Comparison of ENCODE assay signal across 14 cellular contexts in genomic region chr11:44957051-44957515, GRCh38. TPM values are rescaled to one million over a fixed set of nuclear protein-coding genes. Genes with fewer than 3 reads are reported as not detected.
A peak's percentile ranks its signal among the peaks of the same experiment; 100 is the strongest.
DNase-seq lines count a peak whose midpoint lies in the region; ATAC-seq and TF ChIP-seq lines count a peak whose summit lies in the region.
"Had no signal": no experiment of that assay in that cellular context is flagged by ENCODE, and none has a peak within 500 bp of the region (broad histone marks: within the 10 kb centered on the region; RNA-seq: fewer than 3 reads in every experiment).

No MANE protein-coding gene starts in this region.

- no peaks in the 10 kb centered on the region for H3K79me2 ChIP-seq in H9 (ENCODE audit: insufficient read depth, low read length)

- no CpG with 5 or more reads among the region's 35 CpGs for WGBS in H9 (ENCODE audit: extremely low coverage, insufficient read length, low lambda C conversion rate)

- no peak overlapping the region for H2BK120ac ChIP-seq in H9 (ENCODE audit: low read depth, low read length, poor library complexity, severe bottlenecking)

- peaks cover 18% of the 10 kb centered on the region for H3K4me1 ChIP-seq in H9 (ENCODE audit: insufficient read depth, low read length)

- no peak overlapping the region for H4K5ac ChIP-seq in H9 (ENCODE audit: insufficient read length, low read depth, low read length)

- H3K4me3 ChIP-seq in foreskin fibroblast (ENCODE audit: low read depth in 1 of 2, low read length in 2 of 2): no peak overlapping the region
- H3K4me3 ChIP-seq: spleen had no signal

- no peaks in the 10 kb centered on the region for H3K27me3 ChIP-seq in H9 (ENCODE audit: insufficient read depth, low read length)
- H3K27me3 ChIP-seq: spleen had no signal

- H2BK5ac ChIP-seq in H9 (ENCODE audit: insufficient read length, low read length): no peak overlapping the region

- no peak overlapping the region for H3K27ac ChIP-seq in H9 (ENCODE audit: insufficient read length, low read depth, low read length)

- no peak overlapping the region for H2BK20ac ChIP-seq in H9 (ENCODE audit: low read depth, low read length, poor library complexity, severe bottlenecking)

- H2AFZ ChIP-seq in H9 (ENCODE audit: low read length): no peak overlapping the region

- H3K56ac ChIP-seq in H9 (ENCODE audit: insufficient read length, low read depth, low read length): no peak overlapping the region

- intact Hi-C loops in left ventricle myocardium superior (cut with micrococcal nuclease): no loop called here
- intact Hi-C loops in natural killer cell (cut with micrococcal nuclease): no loop called here

- no peak overlapping the region for H2AK5ac ChIP-seq in H9 (ENCODE audit: insufficient read length, low read length)

- H3K23me2 ChIP-seq in H9 (ENCODE audit: insufficient read length, low read depth, low read length, poor library complexity, severe bottlenecking): peaks cover 2% of the 10 kb centered on the region

- DNase-seq in H9: no peak
- DNase-seq in NCI-H2227 (lab: John Stamatoyannopoulos, UW; ENCODE audit: unreplicated experiment): peak; percentile 68
- peak; percentile 65 for DNase-seq in left ventricle myocardium superior
- DNase-seq in neural crest cell (ENCODE audit: low read depth, low spot score): peak; percentile 38
- DNase-seq in NCI-H187 treated with DMSO at 0.1 percent for 48 hours (lab: John Stamatoyannopoulos, UW): no peak
- DNase-seq in natural killer cell: no peak
- no peak for DNase-seq in foreskin fibroblast
- DNase-seq: activated CD4-positive, alpha-beta T cell treated with anti-CD3 and anti-CD28 coated beads, Interleukin-2, amount 50 U/mL, for 1 hour; activated T-cell treated with anti-CD3 and anti-CD28 coated beads, Interleukin-2, amount 50 U/mL, for 48 hours; GOT3; naive thymus-derived CD8-positive, alpha-beta T cell; spleen had no signal

- H2BK12ac ChIP-seq in H9 (ENCODE audit: insufficient read length, low read depth, low read length): no peak overlapping the region

- H3K4ac ChIP-seq in H9 (ENCODE audit: low read depth, low read length): no peak overlapping the region

- H3K9me3 Mint-ChIP-seq in H9 (no peaks in the 10 kb centered on the region; a peak in 1 of 5 replicates), neural crest cell (no peaks in the 10 kb centered on the region), natural killer cell (no peaks in the 10 kb centered on the region)
- H3K9me3 Mint-ChIP-seq: naive thymus-derived CD8-positive, alpha-beta T cell; T-helper 2 cell treated with Interferon-gamma antibody and Interleukin-4, amounts not matched to agents 5 μg/mL and 100 μg/mL, for 36 hours had no signal

- H3T11ph ChIP-seq in H9 (ENCODE audit: low read length): no peak overlapping the region

- H3K4me3 Mint-ChIP-seq in H9 (peak overlapping the region; percentile 47 to 66), neural crest cell (peak overlapping the region; percentile 74), natural killer cell (no peak overlapping the region)
- H3K4me3 Mint-ChIP-seq: naive thymus-derived CD8-positive, alpha-beta T cell; T-helper 2 cell treated with Interferon-gamma antibody and Interleukin-4, amounts not matched to agents 5 μg/mL and 100 μg/mL, for 36 hours had no signal

- H3K14ac ChIP-seq in H9 (ENCODE audit: insufficient read depth, low read length): no peak overlapping the region

- H3K79me1 ChIP-seq in H9 (ENCODE audit: insufficient read depth, low read depth, low read length, poor library complexity, severe bottlenecking): no peaks in the 10 kb centered on the region

- H3K4me2 ChIP-seq in H9 (ENCODE audit: insufficient read depth, insufficient read length, low read length): peak overlapping the region; percentile 41

- peak overlapping the region; percentile 33 for H3K18ac ChIP-seq in H9 (ENCODE audit: insufficient read length, low read depth, low read length)

- H3K27me3 Mint-ChIP-seq in H9 (ENCODE audit: low read depth) (peaks cover 20% of the 10 kb centered on the region), neural crest cell (ENCODE audit: low read depth) (peaks cover 43% of the 10 kb centered on the region), natural killer cell (ENCODE audit: low read depth in 2 of 2) (peaks cover 0 to 35% of the 10 kb centered on the region in 2 donors)

- no peak overlapping the region for H3K23ac ChIP-seq in H9 (ENCODE audit: insufficient read length, low read depth, low read length)

- peak overlapping the region in 1 of 3 experiments; percentile 94; a peak in 1 of 7 replicates for H3K27ac Mint-ChIP-seq in H9
- no peak overlapping the region for H3K27ac Mint-ChIP-seq in neural crest cell (ENCODE audit: unreplicated experiment)
- H3K27ac Mint-ChIP-seq in natural killer cell: no peak overlapping the region
- H3K27ac Mint-ChIP-seq: naive thymus-derived CD8-positive, alpha-beta T cell; T-helper 2 cell treated with Interferon-gamma antibody and Interleukin-4, amounts not matched to agents 5 μg/mL and 100 μg/mL, for 36 hours had no signal

- H4K20me1 ChIP-seq in H9 (ENCODE audit: control insufficient read depth, insufficient read depth, insufficient read length): no peaks in the 10 kb centered on the region

- TF ChIP-seq CTCF in H9 (conservative IDR thresholded peaks at IDR 0.05) (no peak), neural crest cell (conservative IDR thresholded peaks at IDR 0.05) (no peak), natural killer cell (IDR thresholded peaks at IDR 0.05) (no peak), foreskin fibroblast (IDR thresholded peaks at IDR 0.05; ENCODE audit: low read depth, low read length) (no peak)

- peak; percentile 17 for ATAC-seq in left ventricle myocardium superior
- ATAC-seq in GM19395 (IDR thresholded peaks at IDR 0.05; ENCODE audit: unreplicated experiment): no peak
- no peak for ATAC-seq in natural killer cell
- ATAC-seq: naive thymus-derived CD8-positive, alpha-beta T cell had no signal

- H4K91ac ChIP-seq in H9 (ENCODE audit: insufficient read length, low read depth, low read length): no peak overlapping the region

- no peak overlapping the region for H2BK15ac ChIP-seq in H9 (ENCODE audit: low read depth, low read length)

- peaks cover 81 to 92% of the 10 kb centered on the region in 2 experiments for H3K4me1 Mint-ChIP-seq in H9
- H3K4me1 Mint-ChIP-seq in neural crest cell: peaks cover 71% of the 10 kb centered on the region
- no peaks in the 10 kb centered on the region for H3K4me1 Mint-ChIP-seq in natural killer cell

- H3K9ac ChIP-seq in H9 (ENCODE audit: extremely low read depth, insufficient read length, low read length): no peak overlapping the region

- no peak overlapping the region for H4K8ac ChIP-seq in H9 (replicated peaks; ENCODE audit: insufficient read length, low read depth, low read length)

- H3K36me3 Mint-ChIP-seq in H9 (ENCODE audit: insufficient read depth in 1 of 3, low read depth in 3 of 3) (no peaks in the 10 kb centered on the region), neural crest cell (ENCODE audit: low read depth) (no peaks in the 10 kb centered on the region), natural killer cell (no peaks in the 10 kb centered on the region)
- H3K36me3 Mint-ChIP-seq: naive thymus-derived CD8-positive, alpha-beta T cell had no signal

- no peaks in the 10 kb centered on the region for H3K9me3 ChIP-seq in H9 (ENCODE audit: control insufficient read depth, low read depth, low read length)
- H3K9me3 ChIP-seq: spleen had no signal

RNA-seq across cellular contexts. Expression of gene TP53I11, which starts 6.4 kb away (rescaled TPM):
- 94.2 and 95.6 TPM in 2 replicates for total RNA-seq in H9 (2021)
- total RNA-seq in left ventricle myocardium superior: 45.5 TPM
- 83.6 and 85.6 TPM in 2 replicates for total RNA-seq in neural crest cell
- total RNA-seq in natural killer cell: 10 to 100 TPM in 1 of 3 donors, 1 to 10 TPM in 2; 3.7 to 13.9 (median 9.2) TPM

Comparison
In these comparisons a context has a peak if more than half of its experiments do, and no peak if none do; other contexts are left out.
1. DNase-seq: peak in NCI-H2227 (single experiment), left ventricle myocardium superior (single experiment) and neural crest cell (single experiment); none in H9 (single experiment), NCI-H187 treated with DMSO at 0.1 percent for 48 hours (single experiment), natural killer cell (single experiment) and foreskin fibroblast (0 of 2).